ENCODE assay signal across 12 cellular contexts in the genomic region with DNA sequence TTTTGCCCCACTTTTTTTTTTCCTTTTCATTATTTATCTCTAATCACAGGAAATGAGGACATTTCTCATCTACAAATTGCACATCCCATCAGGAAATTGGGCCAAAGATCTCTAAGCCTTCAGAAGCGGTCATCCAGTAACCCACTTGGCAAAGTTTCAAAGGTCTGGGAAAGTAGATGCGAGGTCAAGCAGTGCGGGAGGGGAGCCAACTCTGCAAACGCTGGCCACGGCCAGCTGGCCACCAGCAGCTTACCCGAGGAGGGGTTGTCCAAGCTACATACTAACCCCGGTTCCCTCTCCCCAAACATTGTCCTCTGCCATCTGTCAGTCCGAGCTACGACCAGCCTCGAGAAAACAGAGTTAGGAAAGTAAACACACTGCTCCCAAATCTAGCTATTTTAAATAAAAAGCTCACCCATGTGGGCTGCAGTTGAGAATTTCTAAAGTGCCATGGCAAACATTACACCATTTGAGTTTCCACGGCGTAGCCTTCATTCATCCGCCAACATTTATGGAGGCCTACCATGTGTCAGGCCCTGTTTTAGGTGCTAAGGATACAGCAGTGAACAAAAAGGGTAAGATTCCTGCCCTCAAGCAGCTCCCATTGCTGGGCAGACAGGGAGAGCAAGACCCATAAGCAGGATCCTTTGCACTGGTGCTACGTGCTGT. TPM values are rescaled to one million over a fixed set of nuclear protein-coding genes. Genes with fewer than 3 reads are reported as not detected.
A peak's percentile ranks its signal among the peaks of the same experiment; 100 is the strongest.
DNase-seq lines count a peak whose midpoint lies in the region; ATAC-seq, FAIRE-seq and TF ChIP-seq lines count a peak whose summit lies in the region.
"Had no signal": no experiment of that assay in that cellular context is flagged by ENCODE, and none has a peak within 500 bp of the region (broad histone marks: within the 10 kb centered on the region; RNA-seq: fewer than 3 reads in every experiment).

No MANE protein-coding gene starts in this region.

- H3K36me3 ChIP-seq in HepG2 (replicated peaks in 1 of 2; ENCODE audit: control insufficient read depth in 1 of 2, insufficient read depth in 2 of 2, low read length in 2 of 2), result no peaks in the 10 kb centered on the region
- no peaks in the 10 kb centered on the region for H3K36me3 ChIP-seq in spleen
- no peaks in the 10 kb centered on the region for H3K36me3 ChIP-seq in prostate gland

- no peaks in the 10 kb centered on the region for H3K79me2 ChIP-seq in HepG2 (ENCODE audit: insufficient read depth, low read length)

- 1% methylated on average over 14 of the region's 14 CpGs for WGBS in HepG2 (ENCODE audit: low lambda C conversion rate)
- WGBS in spleen, 5 donors, result 43 to 61% (median 51%) methylated on average over 14 of the region's 14 CpGs
- whole genome bisulfite sequencing in prostate gland, result 63% methylated on average over 14 of the region's 14 CpGs

- no peak for TF ChIP-seq RAD21 in HepG2 (CRISPR knock-in tag; IDR thresholded peaks at IDR 0.05)

- POLR2A ChIA-PET in HepG2 (lab: Yijun Ruan, JAX), result interaction anchor here (1.5 to 1.6 kb wide), 2 partner anchors 9 to 39 kb away, joined by 6 to 7 read pairs; no protein-coding TSS in a partner anchor

- peaks cover 57% of the 10 kb centered on the region for H3K4me1 Mint-ChIP-seq in activated naive CD8-positive, alpha-beta T cell treated with anti-CD3 and anti-CD28 coated beads, Interleukin-2, amount 50 U/mL, for 24 hours

- no peak overlapping the region for H3K4me3 Mint-ChIP-seq in activated naive CD8-positive, alpha-beta T cell treated with anti-CD3 and anti-CD28 coated beads, Interleukin-2, amount 50 U/mL, for 24 hours
- H3K4me3 Mint-ChIP-seq: activated CD4-positive, alpha-beta memory T cell treated with anti-CD3 and anti-CD28 coated beads for 36 hours had no signal

- H3K9me3 Mint-ChIP-seq in activated naive CD8-positive, alpha-beta T cell treated with anti-CD3 and anti-CD28 coated beads, Interleukin-2, amount 50 U/mL, for 24 hours, result no peaks in the 10 kb centered on the region
- H3K9me3 Mint-ChIP-seq: activated CD4-positive, alpha-beta memory T cell treated with anti-CD3 and anti-CD28 coated beads for 36 hours; activated naive CD4-positive, alpha-beta T cell treated with anti-CD3 and anti-CD28 coated beads, Interleukin-2, amount 50 U/mL, for 72 hours had no signal

- H3K4me3 ChIP-seq in HepG2 (replicated peaks in 1 of 3; ENCODE audit: insufficient read depth in 1 of 3, low read depth in 2 of 3, low read length in 3 of 3), result peak overlapping the region; percentile 35 to 66 (median 60); a peak in 5 of 6 replicates
- H3K4me3 ChIP-seq in spleen, result peak overlapping the region in 1 of 8 donors; percentile 38
- no peak overlapping the region for H3K4me3 ChIP-seq in prostate gland

- CTCF ChIA-PET in HepG2 (lab: Yijun Ruan, JAX; ENCODE audit: low intra/inter-chr PET ratio, low total read pairs), result interaction anchor here (1.6 kb wide), 1 partner anchor 9 kb away, joined by 4 read pairs; no protein-coding TSS in a partner anchor

- no peaks in the 10 kb centered on the region for H3K27me3 Mint-ChIP-seq in activated naive CD8-positive, alpha-beta T cell treated with anti-CD3 and anti-CD28 coated beads, Interleukin-2, amount 50 U/mL, for 24 hours

- TSS peak; percentile 76 for BruUV-seq in HepG2 (replicated peaks; lab: Mats Ljungman, UMichigan)

- TF ChIP-seq CTCF in HepG2 (CRISPR knock-in tag; IDR thresholded peaks at IDR 0.05), result no peak
- no peak for TF ChIP-seq CTCF in spleen (IDR thresholded peaks at IDR 0.05 in 8 of 11, conservative IDR thresholded peaks at IDR 0.05 in 3 of 11)
- TF ChIP-seq CTCF in prostate gland (IDR thresholded peaks at IDR 0.05), result no peak

- intact Hi-C loops in HepG2 (cut with micrococcal nuclease; ENCODE audit: unreplicated experiment) (loop anchor here (2.0 to 5.0 kb wide), 2 partner anchors 39 to 192 kb away; partner anchors contain the start of gene USF2), spleen (cut with DNase I; ENCODE audit: low total_unique reads) (no loop called here), prostate gland (cut with DNase I) (no loop called here)

- H3K27ac ChIP-seq in HepG2 (ENCODE audit: extremely low read length, insufficient read depth, low read length) (peak overlapping the region; percentile 87), spleen (peak overlapping the region in 7 of 8 donors; percentile 57 to 86 (median 70)), prostate gland (no peak overlapping the region)

- TF ChIP-seq POLR2A in GM12892 (IDR thresholded peaks at IDR 0.05; ENCODE audit: low read depth, low read length), result no peak
- TF ChIP-seq POLR2A in HepG2 (IDR thresholded peaks at IDR 0.05; ENCODE audit: insufficient read depth in 1 of 2, low read depth in 2 of 2, low read length in 2 of 2), result peak in 1 of 2 experiments; percentile 46; a peak in 2 of 4 replicates
- no peak for TF ChIP-seq POLR2A in spleen (IDR thresholded peaks at IDR 0.05)
- no peak for TF ChIP-seq POLR2A in prostate gland (IDR thresholded peaks at IDR 0.05)

- peak overlapping the region; percentile 76 for H3K4me2 ChIP-seq in HepG2 (ENCODE audit: low read depth, low read length)

- H2AFZ ChIP-seq in HepG2 (ENCODE audit: low read length), result no peak overlapping the region

- H3K4me1 ChIP-seq in HepG2 (ENCODE audit: insufficient read depth, low read length) (peaks cover 77% of the 10 kb centered on the region), spleen (peaks cover 52 to 93% (median 80%) of the 10 kb centered on the region in 6 donors), prostate gland (replicated peaks) (no peaks in the 10 kb centered on the region)

- H3K9me3 ChIP-seq in HepG2 (ENCODE audit: low read length) (no peaks in the 10 kb centered on the region), spleen (no peaks in the 10 kb centered on the region), prostate gland (no peaks in the 10 kb centered on the region)

- no peaks in the 10 kb centered on the region for H3K36me3 Mint-ChIP-seq in activated naive CD8-positive, alpha-beta T cell treated with anti-CD3 and anti-CD28 coated beads, Interleukin-2, amount 50 U/mL, for 24 hours (ENCODE audit: low read depth)
- H3K36me3 Mint-ChIP-seq: activated CD4-positive, alpha-beta memory T cell treated with anti-CD3 and anti-CD28 coated beads for 36 hours; activated naive CD4-positive, alpha-beta T cell treated with anti-CD3 and anti-CD28 coated beads, Interleukin-2, amount 50 U/mL, for 72 hours had no signal

- peak overlapping the region; percentile 31 for H3K27ac Mint-ChIP-seq in activated naive CD8-positive, alpha-beta T cell treated with anti-CD3 and anti-CD28 coated beads, Interleukin-2, amount 50 U/mL, for 24 hours
- H3K27ac Mint-ChIP-seq: activated CD4-positive, alpha-beta memory T cell treated with anti-CD3 and anti-CD28 coated beads for 36 hours; activated naive CD4-positive, alpha-beta T cell treated with anti-CD3 and anti-CD28 coated beads, Interleukin-2, amount 50 U/mL, for 72 hours had no signal

- peak; percentile 33 for FAIRE-seq in GM12892 (lab: Jason Lieb, UNC)
- peak; percentile 65 for FAIRE-seq in HepG2 (lab: Jason Lieb, UNC)
- FAIRE-seq: endometrium had no signal

- no peaks in the 10 kb centered on the region for H4K20me1 ChIP-seq in HepG2 (ENCODE audit: insufficient read depth, low read length)

- TF ChIP-seq EP300 in HepG2 (IDR thresholded peaks at IDR 0.05; ENCODE audit: low read depth in 2 of 2, low read length in 2 of 2) (peak in 1 of 2 experiments; percentile 63; a peak in 1 of 4 replicates), HepG2 (CRISPR knock-in tag; IDR thresholded peaks at IDR 0.05; ENCODE audit: borderline replicate concordance) (no peak)

- H3K27me3 ChIP-seq in HepG2 (ENCODE audit: control insufficient read depth in 1 of 2, insufficient read depth in 2 of 2, low read length in 2 of 2), result no peaks in the 10 kb centered on the region; a peak in 1 of 5 replicates
- H3K27me3 ChIP-seq in spleen (replicated peaks in 1 of 7), result peaks cover 0 to 5% (median 0%) of the 10 kb centered on the region in 7 donors
- H3K27me3 ChIP-seq in prostate gland (replicated peaks; ENCODE audit: insufficient read depth), result no peaks in the 10 kb centered on the region

- peak overlapping the region; percentile 46 for H3K9ac ChIP-seq in HepG2 (ENCODE audit: insufficient read depth, low read depth, low read length)

- no peak for DNase-seq in GM12892 (ENCODE audit: insufficient read length)
- DNase-seq in activated naive CD8-positive, alpha-beta T cell treated with anti-CD3 and anti-CD28 coated beads, Interleukin-2, amount 50 U/mL, for 24 hours, result no peak
- DNase-seq in HepG2 (ENCODE audit: low spot score), result peak; percentile 67
- DNase-seq in spleen, result peak; percentile 80
- no peak for DNase-seq in prostate gland (ENCODE audit: low spot score)
- no peak for DNase-seq in UCSD-AML1 (lab: John Stamatoyannopoulos, UW; ENCODE audit: unreplicated experiment)
- DNase-seq in KG1 (lab: John Stamatoyannopoulos, UW), result no peak
- DNase-seq: activated CD4-positive, alpha-beta memory T cell treated with anti-CD3 and anti-CD28 coated beads for 36 hours; posterior cingulate gyrus had no signal

- no peak for ATAC-seq in activated naive CD8-positive, alpha-beta T cell treated with anti-CD3 and anti-CD28 coated beads, Interleukin-2, amount 50 U/mL, for 24 hours
- ATAC-seq in HepG2 (peak; percentile 68), HG02870 (IDR thresholded peaks at IDR 0.05; ENCODE audit: unreplicated experiment) (no peak)
- ATAC-seq: activated naive CD4-positive, alpha-beta T cell treated with anti-CD3 and anti-CD28 coated beads, Interleukin-2, amount 50 U/mL, for 72 hours had no signal

- in situ Hi-C loops in HepG2 (cut with HindIII; ENCODE audit: extremely low pct_ligation_motif_present, low pct_unique_long_range_greater_than_20kb), result no loop called here

RNA-seq across cellular contexts. Expression of gene FFAR2, which starts 11.5 kb away (rescaled TPM):
- 1.6 TPM for polyA plus RNA-seq in GM12892 (2012; ENCODE audit: missing spikeins)
- total RNA-seq in HepG2 (2016; rRNA removed; fragmentation: Illumina TruSeq; extraction: Trizol) (not detected in 2 replicates), spleen (10 to 100 TPM in 5 of 7 donors, 1 to 10 TPM in 2; 3.0 to 53.5 (median 12.6) TPM), prostate gland (under 1 TPM in 1 of 2 donors, not detected in 1; 0.87 TPM)
- total RNA-seq in HepG2 (2016; cell fraction: cytosol; rRNA removed; fragmentation: Illumina TruSeq; extraction: Trizol; ENCODE audit: low read depth), result not detected in 2 replicates
- total RNA-seq in HepG2 (2016; cell fraction: insoluble cytoplasmic fraction; rRNA removed; fragmentation: Illumina TruSeq; extraction: Trizol), result not detected in 2 replicates
- not detected in 2 replicates for total RNA-seq in HepG2 (2016; cell fraction: membrane; rRNA removed; fragmentation: Illumina TruSeq; extraction: Trizol)
- total RNA-seq in HepG2 (2016; cell fraction: nucleus; rRNA removed; fragmentation: Illumina TruSeq; extraction: Trizol), result not detected in 2 replicates
- polyA plus RNA-seq in HepG2 (2011; rRNA removed) (0.12 and 0.30 TPM in 2 replicates), spleen (1 to 10 TPM in 2 of 3 donors, under 1 TPM in 1; 0.89 to 9.0 (median 5.7) TPM)
- 0.03 and 0.14 TPM in 2 replicates for polyA plus RNA-seq in HepG2 (2011; cell fraction: cytosol; rRNA removed)
- 0.12 TPM in 1 of 2 replicates, not detected in the other for polyA plus RNA-seq in HepG2 (2011; cell fraction: nucleus; rRNA removed)
- polyA plus RNA-seq in HepG2 (2012), result 0.31 and 1.2 TPM in 2 replicates
- polyA plus RNA-seq in HepG2 (2016; cell fraction: cytosol; fragmentation: Illumina TruSeq; extraction: Trizol; ENCODE audit: low read depth), result not detected in 2 replicates
- polyA plus RNA-seq in HepG2 (2016; cell fraction: insoluble cytoplasmic fraction; fragmentation: Illumina TruSeq; extraction: Trizol; ENCODE audit: low read depth), result not detected in 2 replicates
- not detected in 2 replicates for polyA plus RNA-seq in HepG2 (2016; cell fraction: membrane; fragmentation: Illumina TruSeq; extraction: Trizol; ENCODE audit: low read depth)
- polyA plus RNA-seq in HepG2 (2016; cell fraction: nucleus; fragmentation: Illumina TruSeq; extraction: Trizol; ENCODE audit: insufficient read depth, low read depth), result not detected in 2 replicates
- polyA minus RNA-seq in HepG2 (2011; rRNA and poly(A)+ RNA removed; ENCODE audit: low replicate concordance), result not detected in 2 replicates
- not detected in 2 replicates for polyA minus RNA-seq in HepG2 (2011; cell fraction: cytosol; rRNA and poly(A)+ RNA removed)
- not detected in 2 replicates for polyA minus RNA-seq in HepG2 (2011; cell fraction: nucleus; rRNA and poly(A)+ RNA removed)
- total RNA-seq: activated CD4-positive, alpha-beta memory T cell treated with anti-CD3 and anti-CD28 coated beads for 36 hours; activated naive CD4-positive, alpha-beta T cell treated with anti-CD3 and anti-CD28 coated beads, Interleukin-2, amount 50 U/mL, for 72 hours had no signal

RNA-seq across cellular contexts. Expression of gene KRTDAP, which starts 30.7 kb away (rescaled TPM):
- polyA plus RNA-seq in GM12892 (2012; ENCODE audit: missing spikeins), result not detected
- total RNA-seq in HepG2 (2016; rRNA removed; fragmentation: Illumina TruSeq; extraction: Trizol), result 0.86 TPM in 1 of 2 replicates, not detected in the other
- total RNA-seq in HepG2 (2016; cell fraction: cytosol; rRNA removed; fragmentation: Illumina TruSeq; extraction: Trizol; ENCODE audit: low read depth), result 1.0 and 1.2 TPM in 2 replicates
- not detected in 2 replicates for total RNA-seq in HepG2 (2016; cell fraction: insoluble cytoplasmic fraction; rRNA removed; fragmentation: Illumina TruSeq; extraction: Trizol)
- 0.55 and 0.80 TPM in 2 replicates for total RNA-seq in HepG2 (2016; cell fraction: membrane; rRNA removed; fragmentation: Illumina TruSeq; extraction: Trizol)
- 1.1 TPM in 1 of 2 replicates, not detected in the other for total RNA-seq in HepG2 (2016; cell fraction: nucleus; rRNA removed; fragmentation: Illumina TruSeq; extraction: Trizol)
- 0.67 and 1.5 TPM in 2 replicates for polyA plus RNA-seq in HepG2 (2011; rRNA removed)
- 0.24 and 0.36 TPM in 2 replicates for polyA plus RNA-seq in HepG2 (2011; cell fraction: cytosol; rRNA removed)
- polyA plus RNA-seq in HepG2 (2011; cell fraction: nucleus; rRNA removed), result 1.5 and 1.8 TPM in 2 replicates
- polyA plus RNA-seq in HepG2 (2012), result 2.0 TPM in 1 of 2 replicates, not detected in the other
- polyA plus RNA-seq in HepG2 (2016; cell fraction: cytosol; fragmentation: Illumina TruSeq; extraction: Trizol; ENCODE audit: low read depth), result 0.45 and 0.46 TPM in 2 replicates
- polyA plus RNA-seq in HepG2 (2016; cell fraction: insoluble cytoplasmic fraction; fragmentation: Illumina TruSeq; extraction: Trizol; ENCODE audit: low read depth), result 0.96 TPM in 1 of 2 replicates, not detected in the other
- polyA plus RNA-seq in HepG2 (2016; cell fraction: membrane; fragmentation: Illumina TruSeq; extraction: Trizol; ENCODE audit: low read depth), result 0.77 TPM in 1 of 2 replicates, not detected in the other
- polyA plus RNA-seq in HepG2 (2016; cell fraction: nucleus; fragmentation: Illumina TruSeq; extraction: Trizol; ENCODE audit: insufficient read depth, low read depth), result 2.1 TPM in 1 of 2 replicates, not detected in the other
- polyA minus RNA-seq in HepG2 (2011; rRNA and poly(A)+ RNA removed; ENCODE audit: low replicate concordance), result not detected in 2 replicates
- polyA minus RNA-seq in HepG2 (2011; cell fraction: cytosol; rRNA and poly(A)+ RNA removed), result not detected in 2 replicates
- not detected in 2 replicates for polyA minus RNA-seq in HepG2 (2011; cell fraction: nucleus; rRNA and poly(A)+ RNA removed)
- total RNA-seq in spleen, result 1 to 10 TPM in 1 of 7 donors, not detected in 6; 3.1 TPM
- polyA plus RNA-seq in spleen, result not detected
- 10 to 100 TPM in 1 of 2 donors, 1 to 10 TPM in 1; 3.6 to 58.6 TPM for total RNA-seq in prostate gland
- total RNA-seq: activated CD4-positive, alpha-beta memory T cell treated with anti-CD3 and anti-CD28 coated beads for 36 hours; activated naive CD4-positive, alpha-beta T cell treated with anti-CD3 and anti-CD28 coated beads, Interleukin-2, amount 50 U/mL, for 72 hours had no signal

RNA-seq across cellular contexts. Expression of gene DMKN, which starts 53.9 kb away (rescaled TPM):
- polyA plus RNA-seq in GM12892 (2012; ENCODE audit: missing spikeins), result 99.5 TPM
- total RNA-seq in HepG2 (2016; rRNA removed; fragmentation: Illumina TruSeq; extraction: Trizol) (57.0 and 57.1 TPM in 2 replicates), spleen (10 to 100 TPM in 2 of 7 donors, 1 to 10 TPM in 5; 2.5 to 17.9 (median 4.4) TPM), prostate gland (10 to 100 TPM; 50.9 to 80.5 TPM)
- 52.1 and 71.1 TPM in 2 replicates for total RNA-seq in HepG2 (2016; cell fraction: cytosol; rRNA removed; fragmentation: Illumina TruSeq; extraction: Trizol; ENCODE audit: low read depth)
- 55.0 and 64.5 TPM in 2 replicates for total RNA-seq in HepG2 (2016; cell fraction: insoluble cytoplasmic fraction; rRNA removed; fragmentation: Illumina TruSeq; extraction: Trizol)
- total RNA-seq in HepG2 (2016; cell fraction: membrane; rRNA removed; fragmentation: Illumina TruSeq; extraction: Trizol), result 55.0 and 70.4 TPM in 2 replicates
- total RNA-seq in HepG2 (2016; cell fraction: nucleus; rRNA removed; fragmentation: Illumina TruSeq; extraction: Trizol), result 35.2 and 39.1 TPM in 2 replicates
- polyA plus RNA-seq in HepG2 (2011; rRNA removed) (50.8 and 71.8 TPM in 2 replicates), spleen (10 to 100 TPM in 2 of 3 donors, 1 to 10 TPM in 1; 7.2 to 15.3 (median 10.7) TPM)
- polyA plus RNA-seq in HepG2 (2011; cell fraction: cytosol; rRNA removed), result 60.5 and 71.9 TPM in 2 replicates
- 113 and 144 TPM in 2 replicates for polyA plus RNA-seq in HepG2 (2011; cell fraction: nucleus; rRNA removed)
- 58.5 and 76.3 TPM in 2 replicates for polyA plus RNA-seq in HepG2 (2012)
- 63.4 and 84.5 TPM in 2 replicates for polyA plus RNA-seq in HepG2 (2016; cell fraction: cytosol; fragmentation: Illumina TruSeq; extraction: Trizol; ENCODE audit: low read depth)
- polyA plus RNA-seq in HepG2 (2016; cell fraction: insoluble cytoplasmic fraction; fragmentation: Illumina TruSeq; extraction: Trizol; ENCODE audit: low read depth), result 82.8 and 88.3 TPM in 2 replicates
- 64.6 and 76.3 TPM in 2 replicates for polyA plus RNA-seq in HepG2 (2016; cell fraction: membrane; fragmentation: Illumina TruSeq; extraction: Trizol; ENCODE audit: low read depth)
- 74.9 and 81.7 TPM in 2 replicates for polyA plus RNA-seq in HepG2 (2016; cell fraction: nucleus; fragmentation: Illumina TruSeq; extraction: Trizol; ENCODE audit: insufficient read depth, low read depth)
- 16.2 and 41.7 TPM in 2 replicates for polyA minus RNA-seq in HepG2 (2011; rRNA and poly(A)+ RNA removed; ENCODE audit: low replicate concordance)
- polyA minus RNA-seq in HepG2 (2011; cell fraction: cytosol; rRNA and poly(A)+ RNA removed), result 9.2 and 13.4 TPM in 2 replicates
- polyA minus RNA-seq in HepG2 (2011; cell fraction: nucleus; rRNA and poly(A)+ RNA removed), result 36.8 and 59.8 TPM in 2 replicates

Comparison
In these comparisons a context has a peak if more than half of its experiments do, and no peak if none do; other contexts are left out.
1. DNase-seq: peak in HepG2 (single experiment) and spleen (single experiment); none in GM12892 (single experiment), activated naive CD8-positive, alpha-beta T cell treated with anti-CD3 and anti-CD28 coated beads, Interleukin-2, amount 50 U/mL, for 24 hours (single experiment), prostate gland (single experiment), UCSD-AML1 (single experiment) and KG1 (single experiment).
2. H3K27ac ChIP-seq: peak in HepG2 (single experiment) and spleen (7 of 8); none in prostate gland (0 of 2).
3. H3K4me3 ChIP-seq: peak in HepG2 (3 of 3); none in prostate gland (0 of 2).